30 cellular contexts compared by ENCODE assay signal in genomic region chrX:151776113-151776790, GRCh38. TPM values are rescaled to one million over a fixed set of nuclear protein-coding genes. Genes with fewer than 3 reads are reported as not detected.
DNase-seq lines count a peak whose midpoint lies in the region; ATAC-seq and TF ChIP-seq lines count a peak whose summit lies in the region.
"Had no signal": no experiment of that assay in that cellular context is flagged by ENCODE, and none has a peak within 500 bp of the region (broad histone marks: within the 10 kb centered on the region; RNA-seq: fewer than 3 reads in every experiment).

No MANE protein-coding gene starts in this region.

- no peak for TF ChIP-seq POLR2A in heart left ventricle (IDR thresholded peaks at IDR 0.05)

- no peaks in the 10 kb centered on the region for H3K36me3 Mint-ChIP-seq in osteocyte (ENCODE audit: unreplicated experiment)
- H3K36me3 Mint-ChIP-seq: activated CD8-positive, alpha-beta memory T cell treated with anti-CD3 and anti-CD28 coated beads, Interleukin-2, amount 10 ng/mL, durations not matched to agents 7 days and 5 days; naive B cell had no signal

- TF ChIP-seq CTCF in heart left ventricle (IDR thresholded peaks at IDR 0.05) (no peak), osteocyte (IDR thresholded peaks at IDR 0.05) (no peak)

- peak; percentile 73 for DNase-seq in DMS79 treated with DMSO at 0.1 percent for 48 hours (lab: John Stamatoyannopoulos, UW)
- DNase-seq in SJCRH30: peak; percentile 76 to 85
- DNase-seq in heart left ventricle: peak in 3 of 5 donors; percentile 5 to 53 (median 26)
- DNase-seq in osteocyte (ENCODE audit: extremely low spot score, unreplicated experiment): peak; percentile 65
- DNase-seq in HAP-1 (ENCODE audit: low spot score in 2 of 2): no peak
- DNase-seq: activated B cell treated with CpG ODN at 0.5 μM for 24 hours; activated CD4-positive, alpha-beta T cell treated with anti-CD3 and anti-CD28 coated beads, Interleukin-2, amount 50 U/mL, for 1 hour; activated CD8-positive, alpha-beta memory T cell treated with anti-CD3 and anti-CD28 coated beads, Interleukin-2, amount 10 ng/mL, durations not matched to agents 7 days and 5 days; activated naive CD4-positive, alpha-beta T cell treated with Interleukin-2 at 50 U/mL for 16 hours; activated T-cell treated with anti-CD3 and anti-CD28 coated beads, Interleukin-2, amount 50 U/mL, for 48 hours; cerebellar nuclear complex; DMS53; head of caudate nucleus; HFFc6; left cardiac atrium; mesenchymal stem cell; naive B cell; NCI-H1436 treated with DMSO at 0.1 percent for 48 hours; NCI-H510A; NK-92 treated with Interleukin-12 subunit alpha and Interleukin-12 subunit beta, amount 100 ng/mL, for 24 hours; psoas muscle; small intestine; stimulated activated CD4-positive, alpha-beta T cell treated with anti-CD3 and anti-CD28 coated beads, Interleukin-1b, Interleukin-23, amount 100 ng/mL, for 48 hours had no signal

- in situ Hi-C loops in HAP-1 (cut with MboI; ENCODE audit: low sequenced_read_pairs): no loop called here

- no peaks in the 10 kb centered on the region for H3K27me3 Mint-ChIP-seq in osteocyte (ENCODE audit: unreplicated experiment)
- H3K27me3 Mint-ChIP-seq: activated B cell treated with CpG ODN at 0.5 μM for 24 hours; activated CD8-positive, alpha-beta memory T cell treated with anti-CD3 and anti-CD28 coated beads, Interleukin-2, amount 10 ng/mL, durations not matched to agents 7 days and 5 days; naive B cell had no signal

- whole genome bisulfite sequencing in heart left ventricle, 4 donors: 62 to 67% (median 65%) methylated on average over 11 to 13 of the region's 13 CpGs

- ATAC-seq in heart left ventricle: peak; percentile 20 to 76 (median 48)
- ATAC-seq in GM19351 (IDR thresholded peaks at IDR 0.05; ENCODE audit: unreplicated experiment): no peak
- no peak for ATAC-seq in HG03571 (IDR thresholded peaks at IDR 0.05; ENCODE audit: unreplicated experiment)
- ATAC-seq: activated CD8-positive, alpha-beta memory T cell treated with anti-CD3 and anti-CD28 coated beads, Interleukin-2, amount 10 ng/mL, durations not matched to agents 7 days and 5 days; Panc1 had no signal

- H3K27me3 ChIP-seq in SJCRH30 (no peaks in the 10 kb centered on the region), heart left ventricle (peaks cover 0 to 5% (median 0%) of the 10 kb centered on the region in 9 donors), HAP-1 (ENCODE audit: low read depth) (no peaks in the 10 kb centered on the region)
- H3K27me3 ChIP-seq: tibial nerve had no signal

- intact Hi-C loops in heart left ventricle (cut with DNase I): no loop called here

- H3K9me3 Mint-ChIP-seq in osteocyte (ENCODE audit: unreplicated experiment): peaks cover 49% of the 10 kb centered on the region
- H3K9me3 Mint-ChIP-seq: activated B cell treated with CpG ODN at 0.5 μM for 24 hours, HFFc6 had no signal

- H3K4me3 ChIP-seq in SJCRH30: no peak overlapping the region
- H3K4me3 ChIP-seq in heart left ventricle: no peak overlapping the region
- no peak overlapping the region for H3K4me3 ChIP-seq in HAP-1
- H3K4me3 ChIP-seq: psoas muscle, tibial nerve had no signal

- H3K27ac Mint-ChIP-seq in osteocyte (ENCODE audit: unreplicated experiment): no peak overlapping the region
- H3K27ac Mint-ChIP-seq: activated B cell treated with CpG ODN at 0.5 μM for 24 hours; activated CD8-positive, alpha-beta memory T cell treated with anti-CD3 and anti-CD28 coated beads, Interleukin-2, amount 10 ng/mL, durations not matched to agents 7 days and 5 days; HFFc6 had no signal

- no peak overlapping the region for H3K4me3 Mint-ChIP-seq in osteocyte (ENCODE audit: unreplicated experiment)
- H3K4me3 Mint-ChIP-seq: activated B cell treated with CpG ODN at 0.5 μM for 24 hours; activated CD8-positive, alpha-beta memory T cell treated with anti-CD3 and anti-CD28 coated beads, Interleukin-2, amount 10 ng/mL, durations not matched to agents 7 days and 5 days; HFFc6; naive B cell had no signal

- H3K27ac ChIP-seq in SJCRH30: peak overlapping the region; percentile 78
- no peak overlapping the region for H3K27ac ChIP-seq in heart left ventricle
- H3K27ac ChIP-seq: psoas muscle, tibial nerve had no signal

- H3K4me1 Mint-ChIP-seq in osteocyte (ENCODE audit: unreplicated experiment): no peaks in the 10 kb centered on the region
- H3K4me1 Mint-ChIP-seq: activated B cell treated with CpG ODN at 0.5 μM for 24 hours; activated CD8-positive, alpha-beta memory T cell treated with anti-CD3 and anti-CD28 coated beads, Interleukin-2, amount 10 ng/mL, durations not matched to agents 7 days and 5 days; naive B cell had no signal

- H3K36me3 ChIP-seq in SJCRH30: no peaks in the 10 kb centered on the region
- H3K36me3 ChIP-seq in heart left ventricle: no peaks in the 10 kb centered on the region
- H3K36me3 ChIP-seq in HAP-1 (replicated peaks): no peaks in the 10 kb centered on the region
- H3K36me3 ChIP-seq: tibial nerve had no signal

- H3K4me1 ChIP-seq in SJCRH30: peaks cover 12% of the 10 kb centered on the region
- no peaks in the 10 kb centered on the region for H3K4me1 ChIP-seq in heart left ventricle
- H3K4me1 ChIP-seq in HAP-1: no peaks in the 10 kb centered on the region
- H3K4me1 ChIP-seq: psoas muscle, tibial nerve had no signal

- H3K9me3 ChIP-seq in SJCRH30 (replicated peaks): no peaks in the 10 kb centered on the region
- no peaks in the 10 kb centered on the region for H3K9me3 ChIP-seq in heart left ventricle
- H3K9me3 ChIP-seq in HAP-1: no peaks in the 10 kb centered on the region
- H3K9me3 ChIP-seq: psoas muscle, tibial nerve had no signal

RNA-seq across cellular contexts. Expression of gene CNGA2, which starts 41.7 kb away (rescaled TPM):
- total RNA-seq in SJCRH30 (2014; rRNA removed; shearing (Covaris generic)): not detected in 2 replicates
- total RNA-seq in heart left ventricle (not detected), osteocyte (not detected in 2 replicates)
- polyA plus RNA-seq in heart left ventricle: not detected
- total RNA-seq: activated B cell treated with CpG ODN at 0.5 μM for 24 hours; activated CD8-positive, alpha-beta memory T cell treated with anti-CD3 and anti-CD28 coated beads, Interleukin-2, amount 10 ng/mL, durations not matched to agents 7 days and 5 days; endothelial cell of umbilical vein; HFFc6; left cardiac atrium; psoas muscle; tibial nerve had no signal
- polyA plus RNA-seq: adipose tissue, BJ, endothelial cell of umbilical vein, psoas muscle, small intestine had no signal

Comparison
In these comparisons a context has a peak if more than half of its experiments do, and no peak if none do; other contexts are left out.
1. DNase-seq: peak in DMS79 treated with DMSO at 0.1 percent for 48 hours (single experiment), SJCRH30 (2 of 2), heart left ventricle (3 of 5) and osteocyte (single experiment); none in HAP-1 (0 of 2).
2. ATAC-seq: peak in heart left ventricle (4 of 4); none in GM19351 (single experiment) and HG03571 (single experiment).